In the genomic region with DNA sequence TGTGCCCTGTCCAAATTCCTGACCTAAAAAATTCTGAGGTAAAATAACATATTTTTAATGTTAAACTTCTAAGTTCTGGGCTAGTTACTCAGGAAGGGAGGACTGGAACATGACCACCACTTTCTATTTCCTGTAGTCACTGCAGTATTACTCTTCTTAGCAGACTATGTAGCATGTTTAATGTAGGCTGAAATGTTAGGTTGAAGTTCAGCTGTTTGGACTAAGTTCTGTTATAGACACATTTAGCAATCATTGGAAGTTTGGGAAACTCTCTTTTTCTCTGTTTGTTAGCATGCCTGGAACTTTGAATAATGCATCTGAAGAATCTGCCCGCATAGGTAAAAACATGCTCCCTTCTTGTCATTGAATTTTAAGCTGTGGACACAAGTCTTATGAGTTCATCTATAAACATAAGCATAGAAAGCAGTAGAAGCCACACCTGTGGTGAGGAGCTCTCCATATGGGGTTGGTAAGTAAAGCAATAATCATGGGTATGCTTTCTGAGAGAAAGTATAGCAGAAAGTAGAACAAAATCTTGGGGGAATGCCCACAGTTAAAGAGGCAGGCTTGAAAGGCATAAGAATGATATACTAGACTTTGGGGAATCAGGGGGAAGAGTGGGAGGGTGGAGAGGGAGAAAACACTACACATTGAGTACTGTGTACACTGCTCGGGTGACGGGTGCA, we compare ENCODE assay signal across 30 cellular contexts. TPM values are rescaled to one million over a fixed set of nuclear protein-coding genes. Genes with fewer than 3 reads are reported as not detected.
"Had no signal": no experiment of that assay in that cellular context is flagged by ENCODE, and none has a peak within 500 bp of the region (broad histone marks: within the 10 kb centered on the region; RNA-seq: fewer than 3 reads in every experiment).

No MANE protein-coding gene starts in this region.

- H3K27ac Mint-ChIP-seq: activated B cell treated with CpG ODN at 0.5 μM for 24 hours; activated CD8-positive, alpha-beta T cell treated with anti-CD3 and anti-CD28 coated beads, Interleukin-2, amount 10 ng/mL, durations not matched to agents 7 days and 5 days; activated naive CD4-positive, alpha-beta T cell treated with anti-CD3 and anti-CD28 coated beads, Interleukin-2, amount 50 U/mL, for 72 hours; activated naive CD8-positive, alpha-beta T cell treated with anti-CD3 and anti-CD28 coated beads, Interleukin-2, amount 50 U/mL, for 24 hours; activated T-helper 1 cell treated with anti-CD3 and anti-CD28 coated beads, Interleukin-12 subunit alpha, Interleukin-12 subunit beta, Interleukin-2, Interleukin-4 antibody, amounts not matched to agents 30 ng/mL and 10 ng/mL and 1 ng/mL, durations not matched to agents 14 hours and 24 hours and 36 hours; brain; IgD-negative memory B cell; T-cell had no signal

- H3K4me3 ChIP-seq: SK-N-MC had no signal

- H3K36me3 Mint-ChIP-seq: activated naive CD4-positive, alpha-beta T cell treated with anti-CD3 and anti-CD28 coated beads, Interleukin-2, amount 50 U/mL, for 72 hours; brain; IgD-negative memory B cell; T-cell had no signal

- H3K4me1 Mint-ChIP-seq: activated B cell treated with CpG ODN at 0.5 μM for 24 hours; central memory CD8-positive, alpha-beta T cell; IgD-negative memory B cell had no signal

- ATAC-seq: activated CD8-positive, alpha-beta T cell treated with anti-CD3 and anti-CD28 coated beads, Interleukin-2, amount 10 ng/mL, durations not matched to agents 7 days and 5 days; activated naive CD4-positive, alpha-beta T cell treated with anti-CD3 and anti-CD28 coated beads, Interleukin-2, amount 50 U/mL, for 72 hours; activated naive CD8-positive, alpha-beta T cell treated with anti-CD3 and anti-CD28 coated beads, Interleukin-2, amount 50 U/mL, for 24 hours; Panc1; Right ventricle myocardium inferior; T-cell had no signal

- DNase-seq: activated B cell treated with CpG ODN at 0.5 μM for 24 hours; activated CD4-positive, alpha-beta T cell treated with anti-CD3 and anti-CD28 coated beads for 4 hours; activated CD4-positive, alpha-beta T cell treated with anti-CD3 and anti-CD28 coated beads, Interleukin-2, amount 50 U/mL, for 4 hours; activated CD8-positive, alpha-beta T cell treated with anti-CD3 and anti-CD28 coated beads, Interleukin-2, amount 10 ng/mL, durations not matched to agents 7 days and 5 days; activated effector memory CD4-positive, alpha-beta T cell treated with anti-CD3 and anti-CD28 coated beads, Interleukin-2, amount 50 U/mL, for 16 hours; activated naive CD4-positive, alpha-beta T cell treated with Interleukin-2 at 50 U/mL for 16 hours; activated naive CD8-positive, alpha-beta T cell treated with anti-CD3 and anti-CD28 coated beads, Interleukin-2, amount 50 U/mL, for 24 hours; amygdala; NCI-H1092; NCI-H1417; NCI-H1930; NCI-H2107; NCI-H2171 treated with DMSO at 0.1 percent for 48 hours; NCI-H226; NCI-H526 treated with DMSO at 0.1 percent for 48 hours; NCI-H82; RPMI8226; T-cell; T1000 had no signal

- H3K4me2 ChIP-seq: KMS-11 had no signal

- H3K27ac ChIP-seq: KMS-11, SK-N-MC had no signal

- H3K9me3 Mint-ChIP-seq: activated naive CD4-positive, alpha-beta T cell treated with anti-CD3 and anti-CD28 coated beads, Interleukin-2, amount 50 U/mL, for 72 hours; activated T-helper 1 cell treated with anti-CD3 and anti-CD28 coated beads, Interleukin-12 subunit alpha, Interleukin-12 subunit beta, Interleukin-2, Interleukin-4 antibody, amounts not matched to agents 30 ng/mL and 10 ng/mL and 1 ng/mL, durations not matched to agents 14 hours and 24 hours and 36 hours; central memory CD8-positive, alpha-beta T cell; T-cell had no signal

- H3K9ac ChIP-seq: KMS-11 had no signal

- H3K4me3 Mint-ChIP-seq: activated B cell treated with CpG ODN at 0.5 μM for 24 hours; activated CD8-positive, alpha-beta T cell treated with anti-CD3 and anti-CD28 coated beads, Interleukin-2, amount 10 ng/mL, durations not matched to agents 7 days and 5 days; activated naive CD8-positive, alpha-beta T cell treated with anti-CD3 and anti-CD28 coated beads, Interleukin-2, amount 50 U/mL, for 24 hours; activated T-helper 1 cell treated with anti-CD3 and anti-CD28 coated beads, Interleukin-12 subunit alpha, Interleukin-12 subunit beta, Interleukin-2, Interleukin-4 antibody, amounts not matched to agents 30 ng/mL and 10 ng/mL and 1 ng/mL, durations not matched to agents 14 hours and 24 hours and 36 hours; brain; central memory CD8-positive, alpha-beta T cell; IgD-negative memory B cell; T-cell had no signal

RNA-seq across cellular contexts. Expression of a gene that starts 52.6 kb away (rescaled TPM):
- total RNA-seq: activated B cell treated with CpG ODN at 0.5 μM for 24 hours; activated CD8-positive, alpha-beta T cell treated with anti-CD3 and anti-CD28 coated beads, Interleukin-2, amount 10 ng/mL, durations not matched to agents 7 days and 5 days; MCF 10A; OCI-LY7 had no signal
- polyA plus RNA-seq: IgD-negative memory B cell had no signal
